In the genomic region with DNA sequence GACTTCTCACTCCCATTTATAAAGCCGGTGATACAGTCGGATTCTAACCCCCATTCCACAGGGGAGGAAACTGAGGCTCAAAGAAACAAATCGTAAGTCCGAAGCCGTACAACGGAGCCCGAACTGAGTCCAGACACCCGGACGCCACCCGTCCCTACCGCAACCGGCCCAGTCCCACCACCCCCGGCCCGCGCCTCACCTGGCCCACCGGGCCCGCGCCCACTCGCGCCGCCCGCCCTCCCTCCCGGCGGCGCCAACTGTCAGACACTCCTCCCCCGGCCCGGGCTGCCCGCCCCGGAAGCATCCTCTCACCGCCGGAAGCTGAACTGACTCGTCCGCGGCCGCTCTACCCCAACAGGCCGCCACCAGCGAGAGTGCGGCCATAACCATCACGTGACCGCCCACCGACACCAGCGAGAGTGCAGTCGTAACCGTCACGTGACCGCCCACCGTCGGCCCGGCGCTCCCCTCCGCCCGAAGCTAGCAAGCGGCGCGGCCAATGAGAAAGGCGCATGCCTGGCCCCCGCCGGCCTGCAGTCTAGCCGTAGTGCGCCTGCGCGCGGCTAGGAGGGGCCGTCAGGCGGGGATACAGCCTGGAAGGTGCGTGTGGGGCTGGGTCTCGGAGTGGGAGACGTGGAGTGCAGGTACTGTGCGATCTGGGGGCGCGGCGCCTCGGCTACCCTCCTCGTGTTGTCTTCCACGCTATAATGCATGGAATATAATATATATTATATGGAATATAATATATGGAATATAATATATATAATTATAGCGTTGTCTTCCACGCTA, we compare ENCODE assay signal across 1 cellular context.
TF ChIP-seq lines count a peak whose summit lies in the region.

A gene with protein sequence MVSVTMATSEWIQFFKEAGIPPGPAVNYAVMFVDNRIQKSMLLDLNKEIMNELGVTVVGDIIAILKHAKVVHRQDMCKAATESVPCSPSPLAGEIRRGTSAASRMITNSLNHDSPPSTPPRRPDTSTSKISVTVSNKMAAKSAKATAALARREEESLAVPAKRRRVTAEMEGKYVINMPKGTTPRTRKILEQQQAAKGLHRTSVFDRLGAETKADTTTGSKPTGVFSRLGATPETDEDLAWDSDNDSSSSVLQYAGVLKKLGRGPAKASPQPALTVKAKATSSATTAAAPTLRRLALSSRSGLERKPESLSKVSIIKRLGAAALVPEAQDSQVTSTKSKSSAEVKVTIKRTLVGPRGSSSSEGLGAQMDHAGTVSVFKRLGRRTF (minus strand): TSS at position 273 of the 789 bp plus-strand sequence. CDS start 6,540 bp downstream, outside the sequence.
A gene with protein sequence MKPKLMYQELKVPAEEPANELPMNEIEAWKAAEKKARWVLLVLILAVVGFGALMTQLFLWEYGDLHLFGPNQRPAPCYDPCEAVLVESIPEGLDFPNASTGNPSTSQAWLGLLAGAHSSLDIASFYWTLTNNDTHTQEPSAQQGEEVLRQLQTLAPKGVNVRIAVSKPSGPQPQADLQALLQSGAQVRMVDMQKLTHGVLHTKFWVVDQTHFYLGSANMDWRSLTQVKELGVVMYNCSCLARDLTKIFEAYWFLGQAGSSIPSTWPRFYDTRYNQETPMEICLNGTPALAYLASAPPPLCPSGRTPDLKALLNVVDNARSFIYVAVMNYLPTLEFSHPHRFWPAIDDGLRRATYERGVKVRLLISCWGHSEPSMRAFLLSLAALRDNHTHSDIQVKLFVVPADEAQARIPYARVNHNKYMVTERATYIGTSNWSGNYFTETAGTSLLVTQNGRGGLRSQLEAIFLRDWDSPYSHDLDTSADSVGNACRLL (plus strand): TSS at position 571 of the 789 bp plus-strand sequence. CDS start 17,789 bp downstream, outside the sequence.

TF ChIP-seq in liver, 16 proteins besides CTCF, POLR2A, EP300 and RAD21 (continued from another document):
- TF ChIP-seq GABPA (IDR thresholded peaks at IDR 0.05 in 1 of 2, conservative IDR thresholded peaks at IDR 0.05 in 1 of 2): peak; percentile 79 to 92
- peak; percentile 96 for TF ChIP-seq YY1 (IDR thresholded peaks at IDR 0.05)
TF ChIP-seq in liver: peak in this region for 10.
